28 cellular contexts compared by ENCODE assay signal in the genomic region with DNA sequence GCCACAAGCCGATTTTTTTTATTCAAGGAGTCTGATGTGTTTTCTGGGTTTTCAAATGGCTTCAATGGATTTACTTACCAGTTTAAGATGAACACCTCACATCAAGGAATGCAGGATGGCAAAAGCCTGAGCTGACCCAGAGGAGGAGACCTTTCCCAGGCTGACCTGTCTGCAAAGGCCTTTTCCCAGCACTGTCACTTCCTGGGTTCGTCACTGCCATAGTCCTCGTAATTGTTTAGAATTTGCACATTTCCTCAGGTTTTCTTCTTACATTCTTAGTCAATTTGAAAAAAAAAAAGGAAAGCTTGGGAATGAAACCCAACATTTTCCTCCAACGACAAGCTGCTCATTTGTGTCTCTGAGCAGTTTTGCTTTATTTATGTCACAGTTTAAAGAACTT. TPM values are rescaled to one million over a fixed set of nuclear protein-coding genes. Genes with fewer than 3 reads are reported as not detected.
"Had no signal": no experiment of that assay in that cellular context is flagged by ENCODE, and none has a peak within 500 bp of the region (broad histone marks: within the 10 kb centered on the region; RNA-seq: fewer than 3 reads in every experiment).

No MANE protein-coding gene starts in this region.

- H3K4me1 ChIP-seq: esophagus squamous epithelium, foreskin keratinocyte, gastroesophageal sphincter, heart right ventricle, left lung, lower lobe of right lung had no signal

- H3K27ac Mint-ChIP-seq: endodermal cell; mesothelial cell of epicardium; naive B cell; naive thymus-derived CD8-positive, alpha-beta T cell had no signal

- H3K27me3 Mint-ChIP-seq: effector memory CD8-positive, alpha-beta T cell; naive B cell; naive thymus-derived CD8-positive, alpha-beta T cell had no signal

- H3K27me3 ChIP-seq: esophagus squamous epithelium, foreskin keratinocyte, gastroesophageal sphincter, heart right ventricle, hepatocyte, left lung had no signal

- H3K9me3 ChIP-seq: esophagus squamous epithelium, gastroesophageal sphincter, heart right ventricle, left lung, lower lobe of right lung, mucosa of descending colon had no signal

- H3K36me3 ChIP-seq: esophagus squamous epithelium, gastroesophageal sphincter, heart right ventricle, left lung, lower lobe of right lung had no signal

- H3K4me1 Mint-ChIP-seq: endodermal cell, mesothelial cell of epicardium had no signal

- H3K27ac ChIP-seq: coronary artery, epithelial cell of prostate, esophagus squamous epithelium, foreskin keratinocyte, gastroesophageal sphincter, heart right ventricle, hepatocyte, left lung, lower lobe of right lung had no signal

- DNase-seq: effector CD8-positive, alpha-beta T cell; effector memory CD8-positive, alpha-beta T cell; endodermal cell; erythroblast; esophagus squamous epithelium; foreskin keratinocyte; glutamatergic neuron; head of caudate nucleus; heart right ventricle; hypothalamus; left cardiac atrium; left lung; left ventricle myocardium superior; lower lobe of right lung; mesenchymal stem cell; mucosa of descending colon; naive B cell; naive thymus-derived CD8-positive, alpha-beta T cell had no signal

- ATAC-seq: effector memory CD8-positive, alpha-beta T cell; esophagus mucosa; foreskin keratinocyte; gastroesophageal sphincter; heart right ventricle; left cardiac atrium; left lung; left ventricle myocardium superior; lower lobe of right lung; mucosa of descending colon; naive thymus-derived CD8-positive, alpha-beta T cell had no signal

- H3K4me3 ChIP-seq: coronary artery, esophagus squamous epithelium, gastroesophageal sphincter, heart right ventricle, hepatocyte, left lung, lower lobe of right lung, mucosa of descending colon had no signal

- H3K4me3 Mint-ChIP-seq: effector memory CD8-positive, alpha-beta T cell; endodermal cell; mesothelial cell of epicardium; naive B cell; naive thymus-derived CD8-positive, alpha-beta T cell had no signal

- H3K36me3 Mint-ChIP-seq: mesothelial cell of epicardium, naive B cell had no signal

RNA-seq across cellular contexts. Expression of a gene that starts 42.9 kb away (rescaled TPM):
- total RNA-seq: esophagus mucosa; esophagus squamous epithelium; fibroblast of villous mesenchyme; foreskin keratinocyte; left cardiac atrium; left lung; left ventricle myocardium superior; lower lobe of right lung; lung microvascular endothelial cell; mesenteric fat pad; mesothelial cell of epicardium; myocyte; naive thymus-derived CD8-positive, alpha-beta T cell had no signal
